8 cellular contexts compared by ENCODE assay signal in the genomic region with DNA sequence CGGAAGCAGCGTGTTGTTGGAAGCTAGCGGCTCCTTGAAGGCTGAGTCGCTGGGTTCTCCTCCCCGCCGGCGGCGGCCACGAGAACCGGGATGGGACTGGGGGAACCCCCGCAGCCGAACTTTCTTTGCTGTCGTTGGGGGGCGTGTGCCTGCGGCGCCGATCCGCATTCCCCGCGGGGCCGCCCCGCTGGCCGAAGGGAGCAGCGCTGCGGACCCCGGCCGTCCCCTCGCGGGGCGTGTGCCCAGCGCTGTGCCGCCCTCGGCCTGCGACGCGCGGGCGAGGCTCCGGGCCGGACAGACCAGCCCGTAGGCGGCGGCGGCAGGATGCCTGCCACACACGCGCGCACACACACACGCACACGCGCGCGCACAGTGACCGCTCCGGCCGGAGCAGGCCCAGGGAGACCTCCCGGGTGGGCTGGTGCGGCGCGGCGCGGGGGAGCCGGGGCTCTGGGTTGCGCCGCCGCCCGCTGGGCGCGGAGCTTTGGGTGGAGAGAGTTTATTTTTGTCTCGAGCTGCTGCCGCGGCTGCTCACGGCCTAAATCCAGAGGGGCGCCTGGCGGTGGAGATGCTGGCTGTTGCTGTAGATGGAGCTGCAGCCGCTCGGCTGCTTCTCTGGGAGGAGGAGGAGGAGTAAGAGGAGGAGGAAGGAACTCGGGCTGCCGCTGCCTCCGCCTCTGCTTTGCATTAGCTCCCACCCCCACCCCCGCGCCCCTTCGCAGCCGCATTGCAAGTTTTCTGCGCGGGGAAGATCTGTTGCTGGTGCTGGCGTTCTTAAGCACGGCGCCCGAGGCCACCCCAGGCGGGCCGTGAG. TPM values are rescaled to one million over a fixed set of nuclear protein-coding genes. Genes with fewer than 3 reads are reported as not detected.
A peak's percentile ranks its signal among the peaks of the same experiment; 100 is the strongest.
DNase-seq lines count a peak whose midpoint lies in the region; ATAC-seq lines count a peak whose summit lies in the region.

A gene with protein sequence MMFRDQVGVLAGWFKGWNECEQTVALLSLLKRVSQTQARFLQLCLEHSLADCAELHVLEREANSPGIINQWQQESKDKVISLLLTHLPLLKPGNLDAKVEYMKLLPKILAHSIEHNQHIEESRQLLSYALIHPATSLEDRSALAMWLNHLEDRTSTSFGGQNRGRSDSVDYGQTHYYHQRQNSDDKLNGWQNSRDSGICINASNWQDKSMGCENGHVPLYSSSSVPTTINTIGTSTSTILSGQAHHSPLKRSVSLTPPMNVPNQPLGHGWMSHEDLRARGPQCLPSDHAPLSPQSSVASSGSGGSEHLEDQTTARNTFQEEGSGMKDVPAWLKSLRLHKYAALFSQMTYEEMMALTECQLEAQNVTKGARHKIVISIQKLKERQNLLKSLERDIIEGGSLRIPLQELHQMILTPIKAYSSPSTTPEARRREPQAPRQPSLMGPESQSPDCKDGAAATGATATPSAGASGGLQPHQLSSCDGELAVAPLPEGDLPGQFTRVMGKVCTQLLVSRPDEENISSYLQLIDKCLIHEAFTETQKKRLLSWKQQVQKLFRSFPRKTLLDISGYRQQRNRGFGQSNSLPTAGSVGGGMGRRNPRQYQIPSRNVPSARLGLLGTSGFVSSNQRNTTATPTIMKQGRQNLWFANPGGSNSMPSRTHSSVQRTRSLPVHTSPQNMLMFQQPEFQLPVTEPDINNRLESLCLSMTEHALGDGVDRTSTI (plus strand): TSS at position 719 of the 814 bp plus-strand sequence. CDS start 789 bp downstream, outside the sequence.

- DNase-seq in AG20443 (ENCODE audit: low spot score) = peak; percentile 66
- peak; percentile 72 for DNase-seq in NCI-H748 (lab: John Stamatoyannopoulos, UW; ENCODE audit: unreplicated experiment)
- DNase-seq in activated T-cell treated with anti-CD3 and anti-CD28 coated beads for 1 hour (ENCODE audit: low read depth) = peak; percentile 38
- DNase-seq in mesendoderm = peak; percentile 92
- DNase-seq in stimulated activated CD8-positive, alpha-beta memory T cell treated with anti-CD3 and anti-CD28 coated beads, Interleukin-7, amount 100 ng/mL, for 4 hours (ENCODE audit: low read depth in 2 of 2) = peak; percentile 46 to 57

- H2BK5ac ChIP-seq in mesendoderm (ENCODE audit: low read length) = no peak within 1 kb of the TSS

- H3K4me2 ChIP-seq in mesendoderm (ENCODE audit: low read length) = peak within 1 kb of the TSS; percentile 69

- H3K79me1 ChIP-seq in mesendoderm (ENCODE audit: low read length) = peaks cover 1% of the 10 kb centered on the region

- no peaks in the 10 kb centered on the region for H3K27me3 ChIP-seq in mesendoderm (ENCODE audit: insufficient read depth, low read length, poor library complexity)

- H4K8ac ChIP-seq in mesendoderm (ENCODE audit: low read depth, low read length) = no peak within 1 kb of the TSS

- H3K79me2 ChIP-seq in mesendoderm (ENCODE audit: control insufficient read depth, insufficient read depth, low read length) = peaks cover 12% of the 10 kb centered on the region

- H3K9ac ChIP-seq in mesendoderm (ENCODE audit: low read length) = peak within 1 kb of the TSS; percentile 42

- ATAC-seq in GM19023 (IDR thresholded peaks at IDR 0.05; ENCODE audit: unreplicated experiment) (peak; percentile 33), HG03159 (IDR thresholded peaks at IDR 0.05; ENCODE audit: unreplicated experiment) (peak; percentile 31)

- no CpG with 5 or more reads among the region's 91 CpGs for WGBS in mesendoderm (ENCODE audit: extremely low coverage, insufficient coverage, low lambda C conversion rate)

- in situ Hi-C loops in endometrial microvascular endothelial cells (cut with HindIII; ENCODE audit: inconsistent ontology term, low pct_unique_long_range_greater_than_20kb, low sequenced_read_pairs) = no loop called here

- peak within 1 kb of the TSS; percentile 90 for H3K27ac ChIP-seq in mesendoderm (ENCODE audit: low read depth, low read length)

- H3K23ac ChIP-seq in mesendoderm (ENCODE audit: low read length) = peak within 1 kb of the TSS; percentile 51

- no peak within 1 kb of the TSS for H4K5ac ChIP-seq in mesendoderm (ENCODE audit: low read length)

- H3K4ac ChIP-seq in mesendoderm (ENCODE audit: low read depth, low read length) = peak within 1 kb of the TSS; percentile 98

- peak within 1 kb of the TSS; percentile 19 for H2BK15ac ChIP-seq in mesendoderm (replicated peaks; ENCODE audit: low read depth)

- H3K56ac ChIP-seq in mesendoderm (ENCODE audit: low read length) = peak within 1 kb of the TSS; percentile 87

- H3K36me3 ChIP-seq in mesendoderm (ENCODE audit: control insufficient read depth, insufficient read depth, low read length) = no peaks in the 10 kb centered on the region

- H2AK5ac ChIP-seq in mesendoderm (ENCODE audit: low read length) = no peak within 1 kb of the TSS

- peak within 1 kb of the TSS; percentile 92 for H2BK120ac ChIP-seq in mesendoderm (ENCODE audit: low read depth, low read length)

- peak within 1 kb of the TSS; percentile 53 for H3K4me3 ChIP-seq in mesendoderm (ENCODE audit: low read length)

- H3K4me1 ChIP-seq in mesendoderm (ENCODE audit: control insufficient read depth, low read depth, low read length) = peaks cover 4% of the 10 kb centered on the region

- H3K18ac ChIP-seq in mesendoderm (ENCODE audit: low read length) = peak within 1 kb of the TSS; percentile 86

RNA-seq across cellular contexts. Expression of the gene that starts here (rescaled TPM):
- 36.1 TPM for total RNA-seq in endometrial microvascular endothelial cells (ENCODE audit: inconsistent ontology term)
- 20.2 TPM for polyA plus RNA-seq in mesendoderm (2013, experiment 1 of 2)
- 20.1 TPM for polyA plus RNA-seq in mesendoderm (2013, experiment 2 of 2)

Comparison
In these comparisons a context has a peak if more than half of its experiments do, and no peak if none do; other contexts are left out.
1. Peak in every context shown above with its lines: DNase-seq, ATAC-seq, H3K4me3 ChIP-seq and H3K27ac ChIP-seq.
2. DNase-seq: peak in every context shown above with its lines; median percentile 92 in mesendoderm; 72 in NCI-H748; 66 in AG20443; 52 in stimulated activated CD8-positive, alpha-beta memory T cell treated with anti-CD3 and anti-CD28 coated beads, Interleukin-7, amount 100 ng/mL, for 4 hours; 38 in activated T-cell treated with anti-CD3 and anti-CD28 coated beads for 1 hour.